Comparison of ENCODE assay signal across 15 cellular contexts in genomic region chr13:59566544-59566943, GRCh38.
DNase-seq lines count a peak whose midpoint lies in the region; ATAC-seq and TF ChIP-seq lines count a peak whose summit lies in the region.
"Had no signal": no experiment of that assay in that cellular context is flagged by ENCODE, and none has a peak within 500 bp of the region (broad histone marks: within the 10 kb centered on the region; RNA-seq: fewer than 3 reads in every experiment).

No MANE protein-coding gene starts in this region.

- H3K4me1 ChIP-seq in BE2C: peaks cover 12% of the 10 kb centered on the region

- peaks cover 16% of the 10 kb centered on the region for H3K36me3 Mint-ChIP-seq in mesothelial cell of epicardium
- peaks cover 3% of the 10 kb centered on the region for H3K36me3 Mint-ChIP-seq in type B pancreatic cell
- no peaks in the 10 kb centered on the region for H3K36me3 Mint-ChIP-seq in activated CD8-positive, alpha-beta T cell treated with anti-CD3 and anti-CD28 coated beads for 36 hours (ENCODE audit: low read depth)
- H3K36me3 Mint-ChIP-seq: CD4-positive, CD25-positive, alpha-beta regulatory T cell; CD8-positive, alpha-beta T cell had no signal

- DNase-seq in BE2C (peak; percentile 18), kidney glomerular epithelial cell (lab: John Stamatoyannopoulos, UW) (peak; percentile 19), mesothelial cell of epicardium (ENCODE audit: low spot score in 2 of 2, unreplicated experiment in 2 of 2) (no peak), type B pancreatic cell (ENCODE audit: extremely low spot score, unreplicated experiment) (no peak), NCI-H774 (lab: John Stamatoyannopoulos, UW) (no peak), cerebellar cortex (ENCODE audit: low spot score) (no peak)
- DNase-seq in activated CD8-positive, alpha-beta T cell treated with anti-CD3 and anti-CD28 coated beads for 36 hours: no peak
- DNase-seq: CD4-positive, CD25-positive, alpha-beta regulatory T cell; CD8-positive, alpha-beta T cell; DMS153; DND-41; GM23248; H7 had no signal

- CTCF ChIA-PET in activated CD8-positive, alpha-beta T cell treated with anti-CD3 and anti-CD28 coated beads for 36 hours (lab: Charles Lee): no interaction called here

- no peak for TF ChIP-seq CTCF in BE2C (IDR thresholded peaks at IDR 0.05; ENCODE audit: low read depth, low read length)
- no peak for TF ChIP-seq CTCF in mesothelial cell of epicardium (IDR thresholded peaks at IDR 0.05; ENCODE audit: unreplicated experiment)
- TF ChIP-seq CTCF in type B pancreatic cell (conservative IDR thresholded peaks at IDR 0.05): no peak
- no peak for TF ChIP-seq CTCF in activated CD8-positive, alpha-beta T cell treated with anti-CD3 and anti-CD28 coated beads for 36 hours (IDR thresholded peaks at IDR 0.05)

- H3K27ac Mint-ChIP-seq in mesothelial cell of epicardium (peak overlapping the region; percentile 75), type B pancreatic cell (peak overlapping the region; percentile 61)
- H3K27ac Mint-ChIP-seq in activated CD8-positive, alpha-beta T cell treated with anti-CD3 and anti-CD28 coated beads for 36 hours: no peak overlapping the region
- H3K27ac Mint-ChIP-seq: CD8-positive, alpha-beta T cell had no signal

- H3K9me3 ChIP-seq in BE2C: no peaks in the 10 kb centered on the region

- peaks cover 28% of the 10 kb centered on the region for H3K9me3 Mint-ChIP-seq in mesothelial cell of epicardium
- H3K9me3 Mint-ChIP-seq in type B pancreatic cell: no peaks in the 10 kb centered on the region
- H3K9me3 Mint-ChIP-seq in activated CD8-positive, alpha-beta T cell treated with anti-CD3 and anti-CD28 coated beads for 36 hours: peaks cover 13% of the 10 kb centered on the region

- ATAC-seq in activated CD8-positive, alpha-beta T cell treated with anti-CD3 and anti-CD28 coated beads for 36 hours: no peak
- ATAC-seq: CD8-positive, alpha-beta T cell; HCT116 had no signal

- no peaks in the 10 kb centered on the region for H3K27me3 ChIP-seq in BE2C
- H3K27me3 ChIP-seq: BLaER1 had no signal

- H3K36me3 ChIP-seq in BE2C: no peaks in the 10 kb centered on the region
- H3K36me3 ChIP-seq: BLaER1 had no signal

- H3K4me1 Mint-ChIP-seq in mesothelial cell of epicardium: peaks cover 22% of the 10 kb centered on the region
- H3K4me1 Mint-ChIP-seq in type B pancreatic cell (ENCODE audit: unreplicated experiment): peaks cover 3% of the 10 kb centered on the region
- peaks cover 3% of the 10 kb centered on the region for H3K4me1 Mint-ChIP-seq in activated CD8-positive, alpha-beta T cell treated with anti-CD3 and anti-CD28 coated beads for 36 hours (ENCODE audit: low read depth)
- H3K4me1 Mint-ChIP-seq: CD4-positive, CD25-positive, alpha-beta regulatory T cell had no signal

- no peaks in the 10 kb centered on the region for H3K27me3 Mint-ChIP-seq in mesothelial cell of epicardium (ENCODE audit: low read depth)
- H3K27me3 Mint-ChIP-seq in type B pancreatic cell: no peaks in the 10 kb centered on the region
- H3K27me3 Mint-ChIP-seq in activated CD8-positive, alpha-beta T cell treated with anti-CD3 and anti-CD28 coated beads for 36 hours: peaks cover 10% of the 10 kb centered on the region
- H3K27me3 Mint-ChIP-seq: CD4-positive, CD25-positive, alpha-beta regulatory T cell had no signal

- H3K4me3 ChIP-seq in BE2C (ENCODE audit: low read depth, low read length): no peak overlapping the region
- H3K4me3 ChIP-seq: BLaER1, GM23248 had no signal

- POLR2A ChIA-PET in activated CD8-positive, alpha-beta T cell treated with anti-CD3 and anti-CD28 coated beads for 36 hours (lab: Charles Lee): no interaction called here

- intact Hi-C loops in activated CD8-positive, alpha-beta T cell treated with anti-CD3 and anti-CD28 coated beads for 36 hours (cut with micrococcal nuclease): no loop called here

- H3K4me3 Mint-ChIP-seq in mesothelial cell of epicardium: no peak overlapping the region
- peak overlapping the region; percentile 30 for H3K4me3 Mint-ChIP-seq in type B pancreatic cell
- no peak overlapping the region for H3K4me3 Mint-ChIP-seq in activated CD8-positive, alpha-beta T cell treated with anti-CD3 and anti-CD28 coated beads for 36 hours
- H3K4me3 Mint-ChIP-seq: CD4-positive, CD25-positive, alpha-beta regulatory T cell; CD8-positive, alpha-beta T cell had no signal

Comparison
In these comparisons a context has a peak if more than half of its experiments do, and no peak if none do; other contexts are left out.
1. DNase-seq: peak in BE2C (single experiment) and kidney glomerular epithelial cell (single experiment); none in mesothelial cell of epicardium (0 of 2), type B pancreatic cell (single experiment), NCI-H774 (single experiment), cerebellar cortex (single experiment) and activated CD8-positive, alpha-beta T cell treated with anti-CD3 and anti-CD28 coated beads for 36 hours (single experiment).